In the genomic region with DNA sequence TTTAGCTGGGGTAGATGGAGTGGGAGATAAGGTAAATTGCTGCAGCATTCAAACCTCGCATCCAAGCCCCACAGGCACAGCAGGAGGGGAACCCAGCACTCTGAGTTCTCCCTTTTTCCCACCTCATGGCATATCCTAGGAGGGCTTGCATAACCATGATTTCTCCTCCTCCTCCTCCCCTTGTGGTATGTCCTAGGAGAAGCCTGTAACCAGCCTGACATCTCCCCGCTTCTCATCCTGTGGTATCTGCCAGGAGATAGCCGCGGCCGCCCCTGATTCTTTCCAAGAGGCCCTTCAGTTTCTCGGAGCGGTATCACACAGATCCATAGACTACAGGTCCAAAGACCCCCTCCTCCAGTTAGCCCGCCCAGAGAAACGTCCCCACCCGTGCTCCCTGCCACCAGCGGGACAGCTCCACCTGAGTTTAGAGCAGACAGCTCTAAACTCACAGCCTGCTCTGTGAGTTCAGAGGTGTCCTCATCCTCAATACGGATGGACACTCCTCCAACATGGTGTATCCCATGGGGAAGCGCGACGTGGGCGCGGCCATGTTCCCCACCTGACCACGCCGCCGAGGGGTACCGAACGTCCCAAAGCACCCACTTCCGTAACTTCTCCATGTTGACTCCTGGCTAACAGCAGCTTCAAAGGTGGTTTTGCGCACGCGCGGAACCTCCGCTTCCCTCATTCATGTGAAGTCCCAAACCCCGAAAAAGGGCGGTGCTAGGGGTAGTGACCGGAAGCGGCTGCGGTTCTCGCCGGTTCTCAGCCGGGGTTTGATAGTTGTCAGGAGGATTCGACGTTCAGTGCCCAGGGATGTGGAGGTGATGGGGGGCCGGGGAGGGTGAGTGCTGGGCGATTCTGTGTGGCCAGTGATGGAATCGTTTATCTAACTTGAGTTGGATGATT, we compare ENCODE assay signal across 1 cellular context.
A peak's percentile ranks its signal among the peaks of the same experiment; 100 is the strongest.
TF ChIP-seq lines count a peak whose summit lies in the region.

ZNF81 (plus strand) TSS at position 739 of the 909 bp plus-strand sequence. CDS start 9,366 bp downstream, outside the sequence.

TF ChIP-seq in HepG2, 621 proteins besides CTCF, POLR2A, EP300 and RAD21 (continued from another document and continues in another):
- TF ChIP-seq ZHX2 (IDR thresholded peaks at IDR 0.05; ENCODE audit: low read depth) (peak; percentile 77), ZHX2 (CRISPR knock-in tag; IDR thresholded peaks at IDR 0.05; ENCODE audit: borderline replicate concordance) (no peak), CREB1 (IDR thresholded peaks at IDR 0.05) (no peak), CREB1 (CRISPR knock-in tag; IDR thresholded peaks at IDR 0.05) (peak; percentile 70), PHF8 (CRISPR knock-in tag; IDR thresholded peaks at IDR 0.05) (peak; percentile 54), ARID4A (CRISPR knock-in tag; IDR thresholded peaks at IDR 0.05; ENCODE audit: borderline replicate concordance) (peak; percentile 55; the same call in 1 of the 2 replicates), ZNF230 (CRISPR knock-in tag; IDR thresholded peaks at IDR 0.05) (no peak), ZNF224 (CRISPR knock-in tag; IDR thresholded peaks at IDR 0.05) (no peak), ZNF552 (CRISPR knock-in tag; IDR thresholded peaks at IDR 0.05; ENCODE audit: borderline replicate concordance) (no peak), SOX5 (CRISPR knock-in tag; IDR thresholded peaks at IDR 0.05; ENCODE audit: borderline replicate concordance) (no peak), RARG (CRISPR knock-in tag; IDR thresholded peaks at IDR 0.05; ENCODE audit: low read depth) (no peak), ZNF672 (CRISPR knock-in tag; IDR thresholded peaks at IDR 0.05) (no peak), FOXO1 (CRISPR knock-in tag; IDR thresholded peaks at IDR 0.05) (0 out of 2 replicates have a peak, but pooled peaks have one; percentile 13), YEATS2 (CRISPR knock-in tag; IDR thresholded peaks at IDR 0.05; ENCODE audit: borderline replicate concordance) (peak; percentile 61; the same call in 1 of the 2 replicates), HOXA5 (CRISPR knock-in tag; IDR thresholded peaks at IDR 0.05) (no peak), HDAC1 (CRISPR knock-in tag; IDR thresholded peaks at IDR 0.05) (0 out of 2 replicates have a peak, but pooled peaks have one; percentile 36), IRF2 (CRISPR knock-in tag; IDR thresholded peaks at IDR 0.05) (0 out of 2 replicates have a peak, but pooled peaks have one; percentile 13), NFRKB (IDR thresholded peaks at IDR 0.05) (peak; percentile 63; the same call in 1 of the 2 replicates), MXI1 (IDR thresholded peaks at IDR 0.05; ENCODE audit: borderline replicate concordance, low read depth, low read length) (peak; percentile 82; the same call in 1 of the 3 replicates), SAFB2 (CRISPR knock-in tag; IDR thresholded peaks at IDR 0.05; ENCODE audit: borderline replicate concordance, low read depth) (no peak), ZSCAN30 (CRISPR knock-in tag; IDR thresholded peaks at IDR 0.05) (no peak), AHDC1 (CRISPR knock-in tag; IDR thresholded peaks at IDR 0.05; ENCODE audit: borderline replicate concordance) (no peak), KAT8 (CRISPR knock-in tag; IDR thresholded peaks at IDR 0.05) (peak; percentile 81), IKZF5 (CRISPR knock-in tag; IDR thresholded peaks at IDR 0.05) (0 out of 2 replicates have a peak, but pooled peaks have one; percentile 22)
- TF ChIP-seq, protein P1, sequence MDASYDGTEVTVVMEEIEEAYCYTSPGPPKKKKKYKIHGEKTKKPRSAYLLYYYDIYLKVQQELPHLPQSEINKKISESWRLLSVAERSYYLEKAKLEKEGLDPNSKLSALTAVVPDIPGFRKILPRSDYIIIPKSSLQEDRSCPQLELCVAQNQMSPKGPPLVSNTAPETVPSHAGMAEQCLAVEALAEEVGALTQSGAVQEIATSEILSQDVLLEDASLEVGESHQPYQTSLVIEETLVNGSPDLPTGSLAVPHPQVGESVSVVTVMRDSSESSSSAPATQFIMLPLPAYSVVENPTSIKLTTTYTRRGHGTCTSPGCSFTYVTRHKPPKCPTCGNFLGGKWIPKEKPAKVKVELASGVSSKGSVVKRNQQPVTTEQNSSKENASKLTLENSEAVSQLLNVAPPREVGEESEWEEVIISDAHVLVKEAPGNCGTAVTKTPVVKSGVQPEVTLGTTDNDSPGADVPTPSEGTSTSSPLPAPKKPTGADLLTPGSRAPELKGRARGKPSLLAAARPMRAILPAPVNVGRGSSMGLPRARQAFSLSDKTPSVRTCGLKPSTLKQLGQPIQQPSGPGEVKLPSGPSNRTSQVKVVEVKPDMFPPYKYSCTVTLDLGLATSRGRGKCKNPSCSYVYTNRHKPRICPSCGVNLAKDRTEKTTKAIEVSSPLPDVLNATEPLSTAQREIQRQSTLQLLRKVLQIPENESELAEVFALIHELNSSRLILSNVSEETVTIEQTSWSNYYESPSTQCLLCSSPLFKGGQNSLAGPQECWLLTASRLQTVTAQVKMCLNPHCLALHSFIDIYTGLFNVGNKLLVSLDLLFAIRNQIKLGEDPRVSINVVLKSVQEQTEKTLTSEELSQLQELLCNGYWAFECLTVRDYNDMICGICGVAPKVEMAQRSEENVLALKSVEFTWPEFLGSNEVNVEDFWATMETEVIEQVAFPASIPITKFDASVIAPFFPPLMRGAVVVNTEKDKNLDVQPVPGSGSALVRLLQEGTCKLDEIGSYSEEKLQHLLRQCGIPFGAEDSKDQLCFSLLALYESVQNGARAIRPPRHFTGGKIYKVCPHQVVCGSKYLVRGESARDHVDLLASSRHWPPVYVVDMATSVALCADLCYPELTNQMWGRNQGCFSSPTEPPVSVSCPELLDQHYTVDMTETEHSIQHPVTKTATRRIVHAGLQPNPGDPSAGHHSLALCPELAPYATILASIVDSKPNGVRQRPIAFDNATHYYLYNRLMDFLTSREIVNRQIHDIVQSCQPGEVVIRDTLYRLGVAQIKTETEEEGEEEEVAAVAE (CRISPR knock-in tag; IDR thresholded peaks at IDR 0.05; ENCODE audit: borderline replicate concordance), result no peak
- TF ChIP-seq, protein P2, sequence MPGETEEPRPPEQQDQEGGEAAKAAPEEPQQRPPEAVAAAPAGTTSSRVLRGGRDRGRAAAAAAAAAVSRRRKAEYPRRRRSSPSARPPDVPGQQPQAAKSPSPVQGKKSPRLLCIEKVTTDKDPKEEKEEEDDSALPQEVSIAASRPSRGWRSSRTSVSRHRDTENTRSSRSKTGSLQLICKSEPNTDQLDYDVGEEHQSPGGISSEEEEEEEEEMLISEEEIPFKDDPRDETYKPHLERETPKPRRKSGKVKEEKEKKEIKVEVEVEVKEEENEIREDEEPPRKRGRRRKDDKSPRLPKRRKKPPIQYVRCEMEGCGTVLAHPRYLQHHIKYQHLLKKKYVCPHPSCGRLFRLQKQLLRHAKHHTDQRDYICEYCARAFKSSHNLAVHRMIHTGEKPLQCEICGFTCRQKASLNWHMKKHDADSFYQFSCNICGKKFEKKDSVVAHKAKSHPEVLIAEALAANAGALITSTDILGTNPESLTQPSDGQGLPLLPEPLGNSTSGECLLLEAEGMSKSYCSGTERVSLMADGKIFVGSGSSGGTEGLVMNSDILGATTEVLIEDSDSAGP (CRISPR knock-in tag; IDR thresholded peaks at IDR 0.05; ENCODE audit: borderline replicate concordance), result peak; percentile 26; the same call in 1 of the 2 replicates
